In genomic region chr21:33975548-33976081, GRCh38 we compare ENCODE assay signal across 8 cellular contexts.
DNase-seq lines count a peak whose midpoint lies in the region; ATAC-seq and TF ChIP-seq lines count a peak whose summit lies in the region.

No MANE protein-coding gene starts in this region.

- ATAC-seq in gastroesophageal sphincter = peak; percentile 38

- 0 out of 3 replicates have a peak, but pooled peaks have one; percentile 11 for TF ChIP-seq CTCF in GM12872 (IDR thresholded peaks at IDR 0.05; ENCODE audit: insufficient read depth, low read depth, low read length)
- TF ChIP-seq CTCF in gastroesophageal sphincter (IDR thresholded peaks at IDR 0.05) = no peak

- no peak for TF ChIP-seq POLR2A in gastroesophageal sphincter (IDR thresholded peaks at IDR 0.05)

- H3K9me3 Mint-ChIP-seq in activated CD4-positive, alpha-beta memory T cell treated with anti-CD3 and anti-CD28 coated beads, Interleukin-2, amount 10 ng/mL, durations not matched to agents 7 days and 5 days = no peaks in the 10 kb centered on the region

- WGBS in GM23248 (ENCODE audit: low coverage in 1 of 2, low lambda C conversion rate in 2 of 2, missing lambda C conversion rate in 2 of 2), 2 experiments = 72 to 77% methylated on average over 7 of the region's 7 CpGs
- WGBS in gastroesophageal sphincter (ENCODE audit: low coverage in 1 of 2), 2 donors = 73 to 93% methylated on average over 3 to 7 of the region's 7 CpGs

- DNase-seq in GM23248 = peak; percentile 74
- DNase-seq in M059J (ENCODE audit: low read depth) = peak; percentile 85
- DNase-seq in activated CD4-positive, alpha-beta memory T cell treated with anti-CD3 and anti-CD28 coated beads, Interleukin-2, amount 10 ng/mL, durations not matched to agents 7 days and 5 days = peak; percentile 77
- peak; percentile 61 to 64 for DNase-seq in stimulated activated CD4-positive, alpha-beta T cell treated with anti-CD3 and anti-CD28 coated beads, Interleukin-2, amount 100 ng/mL, for 24 hours
- no peak for DNase-seq in NCI-H1436 treated with DMSO at 0.1 percent for 48 hours (lab: John Stamatoyannopoulos, UW)
- no peak for DNase-seq in NCI-H146 treated with DMSO at 0.1 percent for 48 hours (lab: John Stamatoyannopoulos, UW; ENCODE audit: unreplicated experiment)

- POLR2A ChIA-PET in activated CD4-positive, alpha-beta memory T cell treated with anti-CD3 and anti-CD28 coated beads, Interleukin-2, amount 10 ng/mL, durations not matched to agents 7 days and 5 days (lab: Charles Lee) = interaction anchor here (1.0 to 16.4 kb wide), 17 partner anchors 9 to 1071 kb away, joined by 3 to 270 read pairs (median 6); partner anchors contain the start of genes MRPS6 and SLC5A3

- no peaks in the 10 kb centered on the region for H3K9me2 ChIP-seq in GM23248 (ENCODE audit: insufficient read depth)

- in situ Hi-C loops in GM23248 (cut with MboI) = no loop called here

- H3K27ac ChIP-seq in GM23248 (peak overlapping the region; percentile 86), gastroesophageal sphincter (peak overlapping the region in 3 of 4 donors; percentile 59 to 77 (median 64))

- H3K27me3 ChIP-seq in GM23248 (replicated peaks; ENCODE audit: insufficient read depth) (no peaks in the 10 kb centered on the region), gastroesophageal sphincter (no peaks in the 10 kb centered on the region)

- peak overlapping the region; percentile 69 for H3K9ac ChIP-seq in GM23248

- CTCF ChIA-PET in activated CD4-positive, alpha-beta memory T cell treated with anti-CD3 and anti-CD28 coated beads, Interleukin-2, amount 10 ng/mL, durations not matched to agents 7 days and 5 days (lab: Charles Lee) = interaction anchor here (3.3 to 4.2 kb wide), 2 partner anchors 27 to 52 kb away, joined by 16 to 27 read pairs; no protein-coding TSS in a partner anchor

- no peaks in the 10 kb centered on the region for H4K20me1 ChIP-seq in GM23248 (ENCODE audit: insufficient read depth)

- peak overlapping the region; percentile 50 for H3K4me2 ChIP-seq in GM23248 (ENCODE audit: unreplicated experiment)

- H3K9me3 ChIP-seq in GM23248 (ENCODE audit: low read depth) (no peaks in the 10 kb centered on the region), gastroesophageal sphincter (no peaks in the 10 kb centered on the region)

- TF ChIP-seq EP300 in gastroesophageal sphincter (IDR thresholded peaks at IDR 0.05) = no peak

- H2AFZ ChIP-seq in GM23248 = peak overlapping the region; percentile 56

- H3K4me3 ChIP-seq in GM23248 (no peak overlapping the region), gastroesophageal sphincter (no peak overlapping the region)

- H3K36me3 ChIP-seq in GM23248 (ENCODE audit: low read depth) (no peaks in the 10 kb centered on the region), gastroesophageal sphincter (no peaks in the 10 kb centered on the region)

- peaks cover 37% of the 10 kb centered on the region for H3K36me3 Mint-ChIP-seq in activated CD4-positive, alpha-beta memory T cell treated with anti-CD3 and anti-CD28 coated beads, Interleukin-2, amount 10 ng/mL, durations not matched to agents 7 days and 5 days (ENCODE audit: low read depth)

- H3K4me1 ChIP-seq in GM23248 (ENCODE audit: insufficient read depth) = peaks cover 30% of the 10 kb centered on the region
- H3K4me1 ChIP-seq in gastroesophageal sphincter = peaks cover 0 to 19% (median 9%) of the 10 kb centered on the region in 3 donors

- H3K27me3 Mint-ChIP-seq in activated CD4-positive, alpha-beta memory T cell treated with anti-CD3 and anti-CD28 coated beads, Interleukin-2, amount 10 ng/mL, durations not matched to agents 7 days and 5 days = no peaks in the 10 kb centered on the region

- peaks cover 29% of the 10 kb centered on the region for H3F3A ChIP-seq in GM23248 (ENCODE audit: insufficient read depth)

- H3K4me1 Mint-ChIP-seq in activated CD4-positive, alpha-beta memory T cell treated with anti-CD3 and anti-CD28 coated beads, Interleukin-2, amount 10 ng/mL, durations not matched to agents 7 days and 5 days = peaks cover 74% of the 10 kb centered on the region

- peak overlapping the region; percentile 62 for H3K4me3 Mint-ChIP-seq in activated CD4-positive, alpha-beta memory T cell treated with anti-CD3 and anti-CD28 coated beads, Interleukin-2, amount 10 ng/mL, durations not matched to agents 7 days and 5 days

- H3K27ac Mint-ChIP-seq in activated CD4-positive, alpha-beta memory T cell treated with anti-CD3 and anti-CD28 coated beads, Interleukin-2, amount 10 ng/mL, durations not matched to agents 7 days and 5 days = peak overlapping the region; percentile 94

- no peaks in the 10 kb centered on the region for H3K79me2 ChIP-seq in GM23248 (ENCODE audit: insufficient read depth)

Comparison
In these comparisons a context has a peak if more than half of its experiments do, and no peak if none do; other contexts are left out.
1. DNase-seq: peak in GM23248 (single experiment), M059J (single experiment), activated CD4-positive, alpha-beta memory T cell treated with anti-CD3 and anti-CD28 coated beads, Interleukin-2, amount 10 ng/mL, durations not matched to agents 7 days and 5 days (single experiment) and stimulated activated CD4-positive, alpha-beta T cell treated with anti-CD3 and anti-CD28 coated beads, Interleukin-2, amount 100 ng/mL, for 24 hours (2 of 2); none in NCI-H1436 treated with DMSO at 0.1 percent for 48 hours (single experiment) and NCI-H146 treated with DMSO at 0.1 percent for 48 hours (single experiment).